ENCODE assay signal across 8 cellular contexts in genomic region chr1:90721210-90722194, GRCh38. TPM values are rescaled to one million over a fixed set of nuclear protein-coding genes. Genes with fewer than 3 reads are reported as not detected.
A peak's percentile ranks its signal among the peaks of the same experiment; 100 is the strongest.
DNase-seq lines count a peak whose midpoint lies in the region; ATAC-seq, FAIRE-seq and TF ChIP-seq lines count a peak whose summit lies in the region.

No MANE protein-coding gene starts in this region.

- intact Hi-C loops in OCI-LY7 (cut with micrococcal nuclease; ENCODE audit: unreplicated experiment) = loop anchor here (1.0 to 2.0 kb wide), 2 partner anchors 243 to 444 kb away; no protein-coding TSS in a partner anchor

- no peaks in the 10 kb centered on the region for H3K9me2 ChIP-seq in OCI-LY7 (ENCODE audit: insufficient read depth, low read length)

- H3K4me1 ChIP-seq in KMS-11 (ENCODE audit: low read depth, poor library complexity, severe bottlenecking) (peaks cover 9% of the 10 kb centered on the region), OCI-LY7 (ENCODE audit: insufficient read depth, low read length, poor library complexity, severe bottlenecking) (no peaks in the 10 kb centered on the region)

- peak overlapping the region; percentile 53 for H2AFZ ChIP-seq in KMS-11 (ENCODE audit: low read depth)
- H2AFZ ChIP-seq in OCI-LY7 (ENCODE audit: low read length) = peak overlapping the region; percentile 62

- H3K27ac ChIP-seq in KMS-11 (no peak overlapping the region), OCI-LY7 (ENCODE audit: low read depth, low read length, poor library complexity, severe bottlenecking) (no peak overlapping the region)

- H3K27me3 Mint-ChIP-seq in stimulated activated naive CD8-positive, alpha-beta T cell treated with anti-CD3 and anti-CD28 coated beads, Interleukin-15, Interleukin-2, amounts not matched to agents 100 ng/mL and 50 ng/mL, for 24 hours = peaks cover 90% of the 10 kb centered on the region

- peak; percentile 82 for ATAC-seq in GM19455 (IDR thresholded peaks at IDR 0.05; ENCODE audit: unreplicated experiment)

- no peaks in the 10 kb centered on the region for H4K20me1 ChIP-seq in KMS-11 (ENCODE audit: insufficient read depth)
- no peaks in the 10 kb centered on the region for H4K20me1 ChIP-seq in OCI-LY7 (ENCODE audit: insufficient read depth, low read length)

- no peaks in the 10 kb centered on the region for H3K27me3 ChIP-seq in KMS-11 (ENCODE audit: insufficient read depth, low read depth)

- no TSS peak for BruUV-seq in OCI-LY7 (replicated peaks; lab: Mats Ljungman, UMichigan)

- H3K27ac Mint-ChIP-seq in stimulated activated naive CD8-positive, alpha-beta T cell treated with anti-CD3 and anti-CD28 coated beads, Interleukin-15, Interleukin-2, amounts not matched to agents 100 ng/mL and 50 ng/mL, for 24 hours = peak overlapping the region; percentile 45

- TF ChIP-seq CTCF in D721Med (IDR thresholded peaks at IDR 0.05; ENCODE audit: insufficient read depth, missing control alignments) = peak; percentile 86
- peak; percentile 82 for TF ChIP-seq CTCF in KMS-11 (conservative IDR thresholded peaks at IDR 0.05; ENCODE audit: low read depth, low read length)
- peak; percentile 98 for TF ChIP-seq CTCF in OCI-LY7 (conservative IDR thresholded peaks at IDR 0.05; ENCODE audit: low read length)

- no peak overlapping the region for H3K9ac ChIP-seq in KMS-11

- H3K4me1 Mint-ChIP-seq in stimulated activated naive CD8-positive, alpha-beta T cell treated with anti-CD3 and anti-CD28 coated beads, Interleukin-15, Interleukin-2, amounts not matched to agents 100 ng/mL and 50 ng/mL, for 24 hours (ENCODE audit: low read depth) = peaks cover 65% of the 10 kb centered on the region

- peaks cover 7% of the 10 kb centered on the region for H3K9me3 Mint-ChIP-seq in stimulated activated naive CD8-positive, alpha-beta T cell treated with anti-CD3 and anti-CD28 coated beads, Interleukin-15, Interleukin-2, amounts not matched to agents 100 ng/mL and 50 ng/mL, for 24 hours

- H3K4me3 Mint-ChIP-seq in stimulated activated naive CD8-positive, alpha-beta T cell treated with anti-CD3 and anti-CD28 coated beads, Interleukin-15, Interleukin-2, amounts not matched to agents 100 ng/mL and 50 ng/mL, for 24 hours = no peak overlapping the region

- no peaks in the 10 kb centered on the region for H3K79me2 ChIP-seq in KMS-11 (ENCODE audit: insufficient read depth, low read depth)
- H3K79me2 ChIP-seq in OCI-LY7 (ENCODE audit: insufficient read depth, low read depth, low read length) = no peaks in the 10 kb centered on the region

- H3K4me3 ChIP-seq in KMS-11 (IDR thresholded peaks at IDR 0.05; ENCODE audit: insufficient read depth, low read depth, low read length) (no peak overlapping the region), OCI-LY7 (ENCODE audit: low read depth, low read length, poor library complexity, severe bottlenecking) (no peak overlapping the region)

- FAIRE-seq in D721Med (lab: Jason Lieb, UNC) = peak; percentile 76

- peak; percentile 61 for DNase-seq in D721Med (ENCODE audit: insufficient read length, low spot score)
- DNase-seq in OCI-LY7 (ENCODE audit: low spot score) = peak; percentile 70
- peak; percentile 45 for DNase-seq in amniotic epithelial cell (ENCODE audit: low read depth)
- DNase-seq in islet precursor cell = peak; percentile 82
- no peak for DNase-seq in occipital lobe (lab: John Stamatoyannopoulos, UW)

- CTCF ChIA-PET in OCI-LY7 (lab: Charles Lee; ENCODE audit: unreplicated experiment) = interaction anchor here (0.8 kb wide), 1 partner anchor 57 kb away, joined by 3 read pairs; no protein-coding TSS in a partner anchor

- H3K4me2 ChIP-seq in KMS-11 (0 out of 2 replicates have a peak overlapping the region, but pooled peaks have one; percentile 34), OCI-LY7 (ENCODE audit: low read length) (peak overlapping the region; percentile 23; the same call in 1 of the 2 replicates)

- H3K9me3 ChIP-seq in OCI-LY7 (ENCODE audit: low read length) = no peaks in the 10 kb centered on the region

- no peaks in the 10 kb centered on the region for H3K36me3 ChIP-seq in KMS-11 (ENCODE audit: insufficient read depth)
- no peaks in the 10 kb centered on the region for H3K36me3 ChIP-seq in OCI-LY7 (ENCODE audit: insufficient read depth, low read length)

- H3K36me3 Mint-ChIP-seq in stimulated activated naive CD8-positive, alpha-beta T cell treated with anti-CD3 and anti-CD28 coated beads, Interleukin-15, Interleukin-2, amounts not matched to agents 100 ng/mL and 50 ng/mL, for 24 hours (ENCODE audit: low read depth) = peaks cover 31% of the 10 kb centered on the region

- POLR2A ChIA-PET in OCI-LY7 (lab: Charles Lee) = interaction anchor here (0.5 to 0.9 kb wide), 5 partner anchors 8 to 253 kb away, joined by 3 to 5 read pairs (median 3); no protein-coding TSS in a partner anchor

RNA-seq across cellular contexts. Expression of gene BARHL2, which starts 4.4 kb away (rescaled TPM):
- total RNA-seq in OCI-LY7 (2014; rRNA removed; shearing (Covaris generic)) = not detected in 2 replicates
- total RNA-seq in OCI-LY7 (2022) = not detected in 2 replicates
- total RNA-seq in occipital lobe = not detected
